ENCODE assay signal across 17 cellular contexts in genomic region chr1:170807432-170807831, GRCh38.
DNase-seq lines count a peak whose midpoint lies in the region; ATAC-seq, FAIRE-seq and TF ChIP-seq lines count a peak whose summit lies in the region.
"Had no signal": no experiment of that assay in that cellular context is flagged by ENCODE, and none has a peak within 500 bp of the region (broad histone marks: within the 10 kb centered on the region; RNA-seq: fewer than 3 reads in every experiment).

No MANE protein-coding gene starts in this region.

- POLR2A ChIA-PET in AG04449 (lab: Yijun Ruan, JAX) (no interaction called here), MCF 10A (lab: Yijun Ruan, JAX) (no interaction called here)

- H3K36me3 ChIP-seq in keratinocyte (ENCODE audit: control insufficient read depth in 2 of 2, extremely low read depth in 1 of 2, insufficient read depth in 2 of 2, low read length in 2 of 2), result no peaks in the 10 kb centered on the region
- H3K36me3 ChIP-seq: neural progenitor cell, transverse colon had no signal

- no peaks in the 10 kb centered on the region for H3K9me3 Mint-ChIP-seq in MCF 10A (ENCODE audit: unreplicated experiment)
- H3K9me3 Mint-ChIP-seq in glutamatergic neuron (ENCODE audit: unreplicated experiment), result peaks cover 3% of the 10 kb centered on the region
- H3K9me3 Mint-ChIP-seq: effector memory CD8-positive, alpha-beta T cell; neural progenitor cell had no signal

- peaks cover 5% of the 10 kb centered on the region for H3K4me1 Mint-ChIP-seq in MCF 10A (ENCODE audit: insufficient read depth, unreplicated experiment)
- H3K4me1 Mint-ChIP-seq in glutamatergic neuron (ENCODE audit: low read depth, unreplicated experiment), result no peaks in the 10 kb centered on the region
- H3K4me1 Mint-ChIP-seq: neural progenitor cell had no signal

- peak overlapping the region; percentile 5 for H3K27ac ChIP-seq in keratinocyte (ENCODE audit: control insufficient read depth, insufficient read depth, low read length)
- H3K27ac ChIP-seq: A549, neural progenitor cell, transverse colon had no signal

- H3K4me3 ChIP-seq in AG04449 (ENCODE audit: low read depth, low read length), result no peak overlapping the region
- no peak overlapping the region for H3K4me3 ChIP-seq in keratinocyte (ENCODE audit: control insufficient read depth in 2 of 3, extremely low read depth in 1 of 3, insufficient read depth in 2 of 3, low read depth in 1 of 3, low read length in 3 of 3)
- H3K4me3 ChIP-seq: A549, lung, neural progenitor cell, transverse colon had no signal

- CTCF ChIA-PET in AG04449 (lab: Yijun Ruan, JAX) (interaction anchor here (2.0 kb wide), 1 partner anchor 16 kb away, joined by 5 read pairs; no protein-coding TSS in a partner anchor), MCF 10A (lab: Yijun Ruan, JAX) (interaction anchor here (0.6 to 1.4 kb wide), 2 partner anchors 117 to 272 kb away, joined by 3 to 5 read pairs; no protein-coding TSS in a partner anchor)

- DNase-seq in AG04449 (ENCODE audit: low read depth, low spot score) (peak; percentile 73), HuH-7 (ENCODE audit: low spot score) (peak; percentile 1), MCF 10A (ENCODE audit: unreplicated experiment) (peak; percentile 83), keratinocyte (ENCODE audit: low read depth, low spot score) (peak; percentile 11), glutamatergic neuron (no peak)
- DNase-seq: DND-41; effector memory CD8-positive, alpha-beta T cell; hippocampal formation; Kasumi-1; NCI-H2081; transverse colon had no signal

- H3K4me2 ChIP-seq in keratinocyte (ENCODE audit: control insufficient read depth, extremely low read depth, insufficient read depth, low read depth, low read length), result no peak overlapping the region
- H3K4me2 ChIP-seq: A549, neural progenitor cell had no signal

- ATAC-seq in GM21576 (IDR thresholded peaks at IDR 0.05; ENCODE audit: unreplicated experiment) (no peak), HG02759 (IDR thresholded peaks at IDR 0.05; ENCODE audit: unreplicated experiment) (no peak), GM21717 (IDR thresholded peaks at IDR 0.05; ENCODE audit: unreplicated experiment) (no peak)
- ATAC-seq: A549; effector memory CD8-positive, alpha-beta T cell had no signal

- BruUV-seq in MCF 10A (replicated peaks; lab: Mats Ljungman, UMichigan), result no TSS peak

- H3K9ac ChIP-seq in keratinocyte (ENCODE audit: control insufficient read depth, extremely low read depth, insufficient read depth, low read length), result no peak overlapping the region
- H3K9ac ChIP-seq: neural progenitor cell had no signal

- peak; percentile 57 for FAIRE-seq in keratinocyte (lab: Jason Lieb, UNC)
- FAIRE-seq: A549 had no signal

- H3K4me3 Mint-ChIP-seq in MCF 10A (ENCODE audit: unreplicated experiment) (no peak overlapping the region), glutamatergic neuron (ENCODE audit: unreplicated experiment) (no peak overlapping the region)
- H3K4me3 Mint-ChIP-seq: effector memory CD8-positive, alpha-beta T cell; neural progenitor cell had no signal

- H3K27ac Mint-ChIP-seq in MCF 10A (ENCODE audit: low read depth, unreplicated experiment), result no peak overlapping the region
- no peak overlapping the region for H3K27ac Mint-ChIP-seq in glutamatergic neuron (ENCODE audit: unreplicated experiment)
- H3K27ac Mint-ChIP-seq: effector memory CD8-positive, alpha-beta T cell; neural progenitor cell had no signal

- TF ChIP-seq CTCF in AG04449 (IDR thresholded peaks at IDR 0.05; ENCODE audit: insufficient read depth, low read length, missing control alignments) (no peak), MCF 10A (IDR thresholded peaks at IDR 0.05; ENCODE audit: unreplicated experiment) (no peak), keratinocyte (optimal IDR thresholded peaks at IDR 0.05 in 1 of 3, IDR thresholded peaks at IDR 0.05 in 1 of 3, conservative IDR thresholded peaks at IDR 0.05 in 1 of 3; ENCODE audit: extremely low read depth in 1 of 3, insufficient read depth in 2 of 3, low read length in 3 of 3) (no peak), glutamatergic neuron (IDR thresholded peaks at IDR 0.05; ENCODE audit: partially characterized antibody, unreplicated experiment) (no peak)

- H3K4me1 ChIP-seq in keratinocyte (ENCODE audit: control insufficient read depth, extremely low read depth, insufficient read depth, low read length), result peaks cover 7% of the 10 kb centered on the region
- H3K4me1 ChIP-seq: A549, neural progenitor cell, transverse colon had no signal

- no peaks in the 10 kb centered on the region for H3K79me2 ChIP-seq in keratinocyte (ENCODE audit: control insufficient read depth, insufficient read depth, low read length)

- H4K20me1 ChIP-seq in keratinocyte (ENCODE audit: control insufficient read depth, extremely low read depth, insufficient read depth, low read length), result no peaks in the 10 kb centered on the region

- H2AFZ ChIP-seq in keratinocyte (ENCODE audit: control insufficient read depth, low read length), result no peak overlapping the region
- H2AFZ ChIP-seq: neural progenitor cell had no signal

- no peaks in the 10 kb centered on the region for H3K9me1 ChIP-seq in keratinocyte (ENCODE audit: control insufficient read depth, extremely low read depth, insufficient read depth, low read length)

- intact Hi-C loops in MCF 10A (cut with micrococcal nuclease), result no loop called here

- H3K9me3 ChIP-seq in keratinocyte (ENCODE audit: control insufficient read depth, low read depth, low read length), result no peaks in the 10 kb centered on the region
- H3K9me3 ChIP-seq: A549, transverse colon had no signal

- no peaks in the 10 kb centered on the region for H3K27me3 ChIP-seq in keratinocyte (ENCODE audit: control insufficient read depth, extremely low read depth, insufficient read depth, low read length)
- H3K27me3 ChIP-seq: neural progenitor cell, transverse colon had no signal

- dilution Hi-C loops in keratinocyte (cut with MboI; ENCODE audit: extremely low pct_ligation_motif_present, low sequenced_read_pairs), result no loop called here

- H3K27me3 Mint-ChIP-seq in MCF 10A (ENCODE audit: insufficient read depth, unreplicated experiment), result no peaks in the 10 kb centered on the region
- H3K27me3 Mint-ChIP-seq in glutamatergic neuron (ENCODE audit: unreplicated experiment), result peaks cover 2% of the 10 kb centered on the region

- H3K36me3 Mint-ChIP-seq in MCF 10A (ENCODE audit: insufficient read depth, unreplicated experiment), result no peaks in the 10 kb centered on the region
- H3K36me3 Mint-ChIP-seq in glutamatergic neuron (ENCODE audit: unreplicated experiment), result no peaks in the 10 kb centered on the region
- H3K36me3 Mint-ChIP-seq: neural progenitor cell had no signal
